ENCODE assay signal across 17 cellular contexts in genomic region chr17:36939944-36940312, GRCh38. TPM values are rescaled to one million over a fixed set of nuclear protein-coding genes. Genes with fewer than 3 reads are reported as not detected.
A peak's percentile ranks its signal among the peaks of the same experiment; 100 is the strongest.
DNase-seq lines count a peak whose midpoint lies in the region; ATAC-seq and TF ChIP-seq lines count a peak whose summit lies in the region.
"Had no signal": no experiment of that assay in that cellular context is flagged by ENCODE, and none has a peak within 500 bp of the region (broad histone marks: within the 10 kb centered on the region; RNA-seq: fewer than 3 reads in every experiment).

No MANE protein-coding gene starts in this region.

- no peak for TF ChIP-seq POLR2A in upper lobe of left lung (IDR thresholded peaks at IDR 0.05)

- ATAC-seq in upper lobe of left lung (ENCODE audit: low FRiP score in 2 of 2), result no peak

- H3K4me1 ChIP-seq in mesodermal cell (ENCODE audit: control insufficient read depth, insufficient read depth, low read length, poor library complexity, severe bottlenecking) (peaks cover 35% of the 10 kb centered on the region), upper lobe of left lung (peaks cover 42 to 68% (median 54%) of the 10 kb centered on the region in 4 donors)

- no peak for TF ChIP-seq CTCF in upper lobe of left lung (IDR thresholded peaks at IDR 0.05)

- in situ Hi-C loops in G401 (cut with HindIII; ENCODE audit: low sequenced_read_pairs), result loop anchor here (25.0 kb wide), 1 partner anchor 103 kb away; no protein-coding TSS in a partner anchor

- H3K9me3 ChIP-seq in mesodermal cell (ENCODE audit: control insufficient read depth, low read length) (no peaks in the 10 kb centered on the region), upper lobe of left lung (no peaks in the 10 kb centered on the region)
- H3K9me3 ChIP-seq: tibial nerve had no signal

- H3K27me3 Mint-ChIP-seq in T-helper 2 cell treated with Interferon-gamma antibody and Interleukin-4, amounts not matched to agents 5 μg/mL and 100 μg/mL, for 36 hours (ENCODE audit: low read depth), result peaks cover 82% of the 10 kb centered on the region
- peaks cover 74% of the 10 kb centered on the region for H3K27me3 Mint-ChIP-seq in activated T-helper 2 cell treated with anti-CD3 and anti-CD28 coated beads, Interferon-gamma antibody, Interleukin-2, Interleukin-4, amounts not matched to agents 10 μg/mL and 5 μg/mL and 100 μg/mL, durations not matched to agents 14 hours and 24 hours and 36 hours (ENCODE audit: low read depth)

- H3K27ac ChIP-seq in mesodermal cell (ENCODE audit: low read depth, low read length, severe bottlenecking) (no peak overlapping the region), upper lobe of left lung (no peak overlapping the region), substantia nigra (ENCODE audit: low read depth, low read length, poor library complexity, severe bottlenecking) (no peak overlapping the region)
- H3K27ac ChIP-seq: epithelial cell of prostate, tibial nerve had no signal

- intact Hi-C loops in activated T-helper 2 cell treated with anti-CD3 and anti-CD28 coated beads, Interferon-gamma antibody, Interleukin-2, Interleukin-4, amounts not matched to agents 10 μg/mL and 5 μg/mL and 100 μg/mL, durations not matched to agents 14 hours and 24 hours and 36 hours (cut with micrococcal nuclease), result loop anchor here (5.0 kb wide), 1 partner anchor 133 kb away; no protein-coding TSS in a partner anchor

- WGBS in mesodermal cell (ENCODE audit: insufficient coverage in 2 of 2), 2 experiments, result 1 to 5% methylated on average over 8 of the region's 15 CpGs
- WGBS in upper lobe of left lung, 2 donors, result 7% methylated on average over 15 of the region's 15 CpGs

- TF ChIP-seq EP300 in upper lobe of left lung (IDR thresholded peaks at IDR 0.05), result no peak

- H3K4me3 Mint-ChIP-seq in T-helper 2 cell treated with Interferon-gamma antibody and Interleukin-4, amounts not matched to agents 5 μg/mL and 100 μg/mL, for 36 hours, result no peak overlapping the region
- H3K4me3 Mint-ChIP-seq in activated T-helper 2 cell treated with anti-CD3 and anti-CD28 coated beads, Interferon-gamma antibody, Interleukin-2, Interleukin-4, amounts not matched to agents 10 μg/mL and 5 μg/mL and 100 μg/mL, durations not matched to agents 14 hours and 24 hours and 36 hours (ENCODE audit: low read depth), result no peak overlapping the region

- no peak for DNase-seq in T-helper 2 cell treated with Interferon-gamma antibody and Interleukin-4, amounts not matched to agents 5 μg/mL and 100 μg/mL, for 36 hours (ENCODE audit: low spot score)
- no peak for DNase-seq in T-helper 2 cell
- peak; percentile 51 for DNase-seq in G401 (ENCODE audit: low spot score)
- no peak for DNase-seq in activated T-helper 2 cell treated with anti-CD3 and anti-CD28 coated beads, Interferon-gamma antibody, Interleukin-2, Interleukin-4, amounts not matched to agents 10 μg/mL and 5 μg/mL and 100 μg/mL, durations not matched to agents 14 hours and 24 hours and 36 hours (ENCODE audit: low spot score)
- no peak for DNase-seq in upper lobe of left lung
- DNase-seq in substantia nigra (lab: John Stamatoyannopoulos, UW), result no peak
- no peak for DNase-seq in NCI-H2196 (lab: John Stamatoyannopoulos, UW; ENCODE audit: unreplicated experiment)
- DNase-seq: anterior cingulate cortex, cortex of kidney, NCI-H2029 treated with DMSO at 0.1 percent for 48 hours, RPMI8226, SW 1271 had no signal

- H3K27ac Mint-ChIP-seq in T-helper 2 cell treated with Interferon-gamma antibody and Interleukin-4, amounts not matched to agents 5 μg/mL and 100 μg/mL, for 36 hours, result peak overlapping the region; percentile 77
- peak overlapping the region; percentile 62 for H3K27ac Mint-ChIP-seq in activated T-helper 2 cell treated with anti-CD3 and anti-CD28 coated beads, Interferon-gamma antibody, Interleukin-2, Interleukin-4, amounts not matched to agents 10 μg/mL and 5 μg/mL and 100 μg/mL, durations not matched to agents 14 hours and 24 hours and 36 hours

- peaks cover 6 to 97% (median 84%) of the 10 kb centered on the region in 4 donors for H3K27me3 ChIP-seq in upper lobe of left lung

- H3K4me1 Mint-ChIP-seq in T-helper 2 cell treated with Interferon-gamma antibody and Interleukin-4, amounts not matched to agents 5 μg/mL and 100 μg/mL, for 36 hours (ENCODE audit: low read depth), result peaks cover 20% of the 10 kb centered on the region
- peaks cover 16% of the 10 kb centered on the region for H3K4me1 Mint-ChIP-seq in activated T-helper 2 cell treated with anti-CD3 and anti-CD28 coated beads, Interferon-gamma antibody, Interleukin-2, Interleukin-4, amounts not matched to agents 10 μg/mL and 5 μg/mL and 100 μg/mL, durations not matched to agents 14 hours and 24 hours and 36 hours (ENCODE audit: low read depth)

- H3K36me3 ChIP-seq in mesodermal cell (ENCODE audit: control insufficient read depth, insufficient read depth, low read length) (no peaks in the 10 kb centered on the region), upper lobe of left lung (no peaks in the 10 kb centered on the region)
- H3K36me3 ChIP-seq: tibial nerve had no signal

- H3K9me3 Mint-ChIP-seq in T-helper 2 cell treated with Interferon-gamma antibody and Interleukin-4, amounts not matched to agents 5 μg/mL and 100 μg/mL, for 36 hours, result no peaks in the 10 kb centered on the region
- no peaks in the 10 kb centered on the region for H3K9me3 Mint-ChIP-seq in activated T-helper 2 cell treated with anti-CD3 and anti-CD28 coated beads, Interferon-gamma antibody, Interleukin-2, Interleukin-4, amounts not matched to agents 10 μg/mL and 5 μg/mL and 100 μg/mL, durations not matched to agents 14 hours and 24 hours and 36 hours

- H3K36me3 Mint-ChIP-seq in T-helper 2 cell treated with Interferon-gamma antibody and Interleukin-4, amounts not matched to agents 5 μg/mL and 100 μg/mL, for 36 hours (ENCODE audit: low read depth), result peaks cover 8% of the 10 kb centered on the region
- H3K36me3 Mint-ChIP-seq in activated T-helper 2 cell treated with anti-CD3 and anti-CD28 coated beads, Interferon-gamma antibody, Interleukin-2, Interleukin-4, amounts not matched to agents 10 μg/mL and 5 μg/mL and 100 μg/mL, durations not matched to agents 14 hours and 24 hours and 36 hours (ENCODE audit: low read depth), result no peaks in the 10 kb centered on the region

- H3K4me3 ChIP-seq in mesodermal cell (ENCODE audit: extremely low read depth, insufficient read depth, low read length, poor library complexity, severe bottlenecking) (peak overlapping the region; percentile 48), upper lobe of left lung (no peak overlapping the region)
- H3K4me3 ChIP-seq: tibial nerve had no signal

RNA-seq across cellular contexts. Expression of gene LHX1, which starts 2.7 kb away (rescaled TPM):
- total RNA-seq in G401 (2014; rRNA removed; shearing (Covaris generic)), result 3.7 and 8.7 TPM in 2 replicates
- 0.23 and 0.37 TPM in 2 replicates for total RNA-seq in activated T-helper 2 cell treated with anti-CD3 and anti-CD28 coated beads, Interferon-gamma antibody, Interleukin-2, Interleukin-4, amounts not matched to agents 10 μg/mL and 5 μg/mL and 100 μg/mL, durations not matched to agents 14 hours and 24 hours and 36 hours
- polyA plus RNA-seq in mesodermal cell (2013, experiment 1 of 2), result 3.7 TPM
- polyA plus RNA-seq in mesodermal cell (2013, experiment 2 of 2), result 2.6 TPM
- total RNA-seq in upper lobe of left lung, result not detected
- total RNA-seq: osteocyte, skeletal muscle tissue, tibial nerve had no signal

RNA-seq across cellular contexts. Expression of gene AATF, which starts 8.8 kb away (rescaled TPM):
- total RNA-seq in G401 (2014; rRNA removed; shearing (Covaris generic)), result 39.4 and 54.7 TPM in 2 replicates
- total RNA-seq in activated T-helper 2 cell treated with anti-CD3 and anti-CD28 coated beads, Interferon-gamma antibody, Interleukin-2, Interleukin-4, amounts not matched to agents 10 μg/mL and 5 μg/mL and 100 μg/mL, durations not matched to agents 14 hours and 24 hours and 36 hours, result 101 and 107 TPM in 2 replicates
- polyA plus RNA-seq in mesodermal cell (2013, experiment 1 of 2), result 32.4 TPM
- polyA plus RNA-seq in mesodermal cell (2013, experiment 2 of 2), result 28.9 TPM
- total RNA-seq in upper lobe of left lung, result 10 to 100 TPM; 30.7 to 45.4 (median 37.3) TPM
